In the genomic region with DNA sequence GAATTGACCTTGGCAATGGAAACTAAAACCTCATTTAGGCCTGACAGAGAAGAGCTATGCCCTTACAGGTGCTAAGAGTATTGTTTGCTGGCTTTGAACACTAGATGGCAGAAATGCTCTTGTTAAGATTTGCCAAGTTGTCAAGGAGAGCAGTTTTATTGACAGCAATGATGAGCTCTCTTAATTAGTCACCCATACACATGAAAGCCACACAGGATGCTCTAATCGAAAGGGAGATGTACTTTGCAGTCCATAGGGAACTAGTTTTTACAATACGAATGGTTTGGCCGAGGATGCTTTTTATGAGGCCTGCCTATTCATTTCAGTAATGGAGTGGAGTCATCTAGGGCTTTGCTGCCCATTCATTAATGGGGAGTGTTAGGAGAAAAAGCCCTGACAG, we compare ENCODE assay signal across 8 cellular contexts. TPM values are rescaled to one million over a fixed set of nuclear protein-coding genes. Genes with fewer than 3 reads are reported as not detected.
DNase-seq lines count a peak whose midpoint lies in the region; ATAC-seq, FAIRE-seq and TF ChIP-seq lines count a peak whose summit lies in the region.

No MANE protein-coding gene starts in this region.

- H3K36me3 ChIP-seq in WERI-Rb-1 = no peaks in the 10 kb centered on the region

- no peak overlapping the region for H3K27ac Mint-ChIP-seq in activated T-helper 2 cell treated with anti-CD3 and anti-CD28 coated beads, Interferon-gamma antibody, Interleukin-2, Interleukin-4, amounts not matched to agents 10 μg/mL and 5 μg/mL and 100 μg/mL, durations not matched to agents 14 hours and 24 hours and 36 hours

- TF ChIP-seq RAD21 in A549 (conservative IDR thresholded peaks at IDR 0.05 in 1 of 2, IDR thresholded peaks at IDR 0.05 in 1 of 2) = peak; percentile 49 to 66; a peak in 4 of 5 replicates

- no peaks in the 10 kb centered on the region for H3K9me3 ChIP-seq in A549
- H3K9me3 ChIP-seq in WERI-Rb-1 (ENCODE audit: severe bottlenecking) = no peaks in the 10 kb centered on the region

- H3K4me1 ChIP-seq in A549 = no peaks in the 10 kb centered on the region

- no peaks in the 10 kb centered on the region for H3K4me1 Mint-ChIP-seq in activated T-helper 2 cell treated with anti-CD3 and anti-CD28 coated beads, Interferon-gamma antibody, Interleukin-2, Interleukin-4, amounts not matched to agents 10 μg/mL and 5 μg/mL and 100 μg/mL, durations not matched to agents 14 hours and 24 hours and 36 hours (ENCODE audit: low read depth)

- H3K27ac ChIP-seq in A549 = no peak overlapping the region
- H3K27ac ChIP-seq in WERI-Rb-1 = no peak overlapping the region

- TF ChIP-seq POLR2A in A549 (IDR thresholded peaks at IDR 0.05; ENCODE audit: low read length) (no peak), GM12891 (IDR thresholded peaks at IDR 0.05; ENCODE audit: low read depth, low read length) (no peak)

- CTCF ChIA-PET in A549 (lab: Yijun Ruan, JAX) = interaction anchor here (0.6 to 1.8 kb wide), 12 partner anchors 10 to 776 kb away, joined by 3 to 11 read pairs (median 4); no protein-coding TSS in a partner anchor

- peak; percentile 85 to 87 for ATAC-seq in A549

- H3K4me3 Mint-ChIP-seq in activated T-helper 2 cell treated with anti-CD3 and anti-CD28 coated beads, Interferon-gamma antibody, Interleukin-2, Interleukin-4, amounts not matched to agents 10 μg/mL and 5 μg/mL and 100 μg/mL, durations not matched to agents 14 hours and 24 hours and 36 hours (ENCODE audit: low read depth) = no peak overlapping the region

- POLR2A ChIA-PET in A549 (lab: Yijun Ruan, JAX) = no interaction called here

- FAIRE-seq in A549 (lab: Jason Lieb, UNC) (peak; percentile 95), GM12891 (lab: Jason Lieb, UNC) (peak; percentile 94)

- no peaks in the 10 kb centered on the region for H3K27me3 ChIP-seq in WERI-Rb-1 (ENCODE audit: insufficient read depth, low read depth, severe bottlenecking)

- no peaks in the 10 kb centered on the region for H3K9me3 Mint-ChIP-seq in activated T-helper 2 cell treated with anti-CD3 and anti-CD28 coated beads, Interferon-gamma antibody, Interleukin-2, Interleukin-4, amounts not matched to agents 10 μg/mL and 5 μg/mL and 100 μg/mL, durations not matched to agents 14 hours and 24 hours and 36 hours

- no peak for TF ChIP-seq EP300 in A549 (IDR thresholded peaks at IDR 0.05)

- intact Hi-C loops in activated T-helper 2 cell treated with anti-CD3 and anti-CD28 coated beads, Interferon-gamma antibody, Interleukin-2, Interleukin-4, amounts not matched to agents 10 μg/mL and 5 μg/mL and 100 μg/mL, durations not matched to agents 14 hours and 24 hours and 36 hours (cut with micrococcal nuclease) = no loop called here

- peak; percentile 51 for TF ChIP-seq CTCF in A549 (IDR thresholded peaks at IDR 0.05)
- peak; percentile 51 for TF ChIP-seq CTCF in HFF-Myc (IDR thresholded peaks at IDR 0.05; ENCODE audit: low read depth, low read length, missing control alignments)
- TF ChIP-seq CTCF in WERI-Rb-1 (IDR thresholded peaks at IDR 0.05; ENCODE audit: low read depth, low read length) = peak; percentile 34

- 12% methylated on average over 3 of the region's 3 CpGs for WGBS in A549 (ENCODE audit: missing lambda C conversion rate)

- no peak overlapping the region for H3K4me2 ChIP-seq in A549

- no peak overlapping the region for H3K4me3 ChIP-seq in A549
- no peak overlapping the region for H3K4me3 ChIP-seq in HFF-Myc (replicated peaks; ENCODE audit: low read depth, low read length)
- H3K4me3 ChIP-seq in WERI-Rb-1 (ENCODE audit: low read depth, low read length) = no peak overlapping the region

- DNase-seq in A549 (ENCODE audit: low read depth in 1 of 2, low spot score in 1 of 2) (peak in 1 of 2 experiments; percentile 58), GM12891 (ENCODE audit: insufficient read length, low spot score) (peak; percentile 4), HFF-Myc (ENCODE audit: extremely low read depth, low read depth) (peak; percentile 31), LoVo (ENCODE audit: low spot score) (peak; percentile 59), WERI-Rb-1 (peak; percentile 6), kidney glomerular epithelial cell (lab: John Stamatoyannopoulos, UW) (peak; percentile 75), activated gamma-delta T cell (lab: John Stamatoyannopoulos, UW) (no peak)
- DNase-seq in activated T-helper 2 cell treated with anti-CD3 and anti-CD28 coated beads, Interferon-gamma antibody, Interleukin-2, Interleukin-4, amounts not matched to agents 10 μg/mL and 5 μg/mL and 100 μg/mL, durations not matched to agents 14 hours and 24 hours and 36 hours (ENCODE audit: low spot score) = no peak

- H3K36me3 Mint-ChIP-seq in activated T-helper 2 cell treated with anti-CD3 and anti-CD28 coated beads, Interferon-gamma antibody, Interleukin-2, Interleukin-4, amounts not matched to agents 10 μg/mL and 5 μg/mL and 100 μg/mL, durations not matched to agents 14 hours and 24 hours and 36 hours (ENCODE audit: low read depth) = no peaks in the 10 kb centered on the region

- no peaks in the 10 kb centered on the region for H3K27me3 Mint-ChIP-seq in activated T-helper 2 cell treated with anti-CD3 and anti-CD28 coated beads, Interferon-gamma antibody, Interleukin-2, Interleukin-4, amounts not matched to agents 10 μg/mL and 5 μg/mL and 100 μg/mL, durations not matched to agents 14 hours and 24 hours and 36 hours (ENCODE audit: low read depth)

TF ChIP-seq in A549, 52 proteins besides CTCF, POLR2A, EP300 and RAD21:
- TF ChIP-seq CBX8 (IDR thresholded peaks at IDR 0.05) (no peak), SMC3 (IDR thresholded peaks at IDR 0.05) (peak; percentile 40; the same call in 1 of the 3 replicates), ZSCAN20 (CRISPR knock-in tag; IDR thresholded peaks at IDR 0.05) (no peak), CEBPB (IDR thresholded peaks at IDR 0.05) (no peak)

TF ChIP-seq in GM12891, 5 proteins besides CTCF, POLR2A, EP300 and RAD21:
- no peak for TF ChIP-seq PAX5 (IDR thresholded peaks at IDR 0.05; ENCODE audit: insufficient read depth, low read length, severe bottlenecking)
- no peak for TF ChIP-seq POLR2AphosphoS5 (IDR thresholded peaks at IDR 0.05; ENCODE audit: low read depth, low read length)
- TF ChIP-seq TAF1 (IDR thresholded peaks at IDR 0.05; ENCODE audit: low read depth, low read length) = no peak
- TF ChIP-seq SPI1 (IDR thresholded peaks at IDR 0.05; ENCODE audit: low read depth, low read length) = no peak
- TF ChIP-seq POU2F2 (IDR thresholded peaks at IDR 0.05; ENCODE audit: low read depth, low read length) = no peak
TF ChIP-seq in GM12891: peak in this region for 0.

RNA-seq across cellular contexts. Expression of a gene that starts 45.4 kb away (rescaled TPM):
- polyA plus RNA-seq in A549 (2011; rRNA removed) (not detected in 2 replicates), A549 (2017; fragmentation: RNase III; extraction: RNeasy Plus Mini Kit Qiagen cat#74134 plus additional on column Dnase treatment) (not detected in 3 replicates)
- polyA plus RNA-seq in A549 (2012; cell fraction: cytosol; rRNA removed) = not detected in 2 replicates
- not detected in 2 replicates for polyA plus RNA-seq in A549 (2012; cell fraction: nucleus; rRNA removed)
- not detected in 2 replicates for polyA minus RNA-seq in A549 (2011; rRNA and poly(A)+ RNA removed)
- polyA plus RNA-seq in GM12891 (2012; ENCODE audit: low read depth, missing spikeins) = not detected
- total RNA-seq in activated T-helper 2 cell treated with anti-CD3 and anti-CD28 coated beads, Interferon-gamma antibody, Interleukin-2, Interleukin-4, amounts not matched to agents 10 μg/mL and 5 μg/mL and 100 μg/mL, durations not matched to agents 14 hours and 24 hours and 36 hours = not detected in 2 replicates

Comparison
In these comparisons a context has a peak if more than half of its experiments do, and no peak if none do; other contexts are left out.
1. DNase-seq: peak in GM12891 (single experiment), HFF-Myc (single experiment), LoVo (single experiment), WERI-Rb-1 (single experiment) and kidney glomerular epithelial cell (single experiment); none in activated T-helper 2 cell treated with anti-CD3 and anti-CD28 coated beads, Interferon-gamma antibody, Interleukin-2, Interleukin-4, amounts not matched to agents 10 μg/mL and 5 μg/mL and 100 μg/mL, durations not matched to agents 14 hours and 24 hours and 36 hours (single experiment) and activated gamma-delta T cell (single experiment).
2. Peak in every context shown above with its lines, with median percentiles within 50 percentile points of each other: CTCF ChIP-seq.